In the genomic region with DNA sequence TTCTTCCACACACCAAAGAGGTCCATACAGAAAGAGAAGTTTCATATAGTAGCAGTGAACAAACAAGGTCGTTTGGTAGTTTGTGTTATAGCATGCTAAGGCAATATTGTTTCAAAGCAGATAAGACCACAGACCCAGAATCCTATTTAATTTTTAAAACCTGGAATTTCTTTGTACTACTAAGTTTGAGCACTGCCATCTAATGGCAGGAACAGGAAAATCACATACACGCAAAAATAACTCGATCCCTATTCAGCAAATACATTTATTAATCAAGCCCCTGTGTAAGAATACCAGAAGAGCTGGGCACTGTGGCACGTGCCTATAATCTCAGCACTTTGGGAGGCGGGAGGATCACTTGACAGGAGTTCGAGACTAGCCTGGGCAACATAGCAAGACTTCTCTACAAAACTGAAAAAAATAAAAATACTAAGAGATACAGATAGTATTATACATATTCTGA, we compare ENCODE assay signal across 8 cellular contexts. TPM values are rescaled to one million over a fixed set of nuclear protein-coding genes. Genes with fewer than 3 reads are reported as not detected.
A peak's percentile ranks its signal among the peaks of the same experiment; 100 is the strongest.
DNase-seq lines count a peak whose midpoint lies in the region; ATAC-seq and TF ChIP-seq lines count a peak whose summit lies in the region.

No MANE protein-coding gene starts in this region.

- H3K4me3 ChIP-seq in ascending aorta (no peak overlapping the region), left lung (no peak overlapping the region)

- no peak for ATAC-seq in left lung
- no peak for ATAC-seq in omental fat pad (ENCODE audit: low FRiP score)
- ATAC-seq in HG03460 (IDR thresholded peaks at IDR 0.05; ENCODE audit: unreplicated experiment): no peak
- ATAC-seq in GM19395 (IDR thresholded peaks at IDR 0.05; ENCODE audit: unreplicated experiment): no peak

- intact Hi-C loops in ascending aorta (cut with DNase I): loop anchor here (10.0 kb wide), 1 partner anchor 251 kb away; no protein-coding TSS in a partner anchor
- intact Hi-C loops in left lung (cut with DNase I): no loop called here

- H3K27me3 ChIP-seq in ascending aorta (no peaks in the 10 kb centered on the region), left lung (peaks cover 0 to 8% of the 10 kb centered on the region in 2 donors)

- H3K27ac ChIP-seq in ascending aorta: no peak overlapping the region
- H3K27ac ChIP-seq in left lung: no peak overlapping the region

- H3K9me3 ChIP-seq in ascending aorta (no peaks in the 10 kb centered on the region), left lung (no peaks in the 10 kb centered on the region)

- peaks cover 0 to 16% of the 10 kb centered on the region in 2 donors for H3K4me1 ChIP-seq in ascending aorta
- H3K4me1 ChIP-seq in left lung: peaks cover 4 to 25% of the 10 kb centered on the region in 2 donors

- TF ChIP-seq CTCF in ascending aorta (IDR thresholded peaks at IDR 0.05) (peak in 2 of 3 experiments; percentile 52 to 56), left lung (IDR thresholded peaks at IDR 0.05) (peak; percentile 52 to 53), omental fat pad (IDR thresholded peaks at IDR 0.05) (no peak)

- H3K36me3 ChIP-seq in ascending aorta: no peaks in the 10 kb centered on the region
- H3K36me3 ChIP-seq in left lung: no peaks in the 10 kb centered on the region

- DNase-seq in NCI-H2196 (lab: John Stamatoyannopoulos, UW; ENCODE audit: unreplicated experiment) (peak; percentile 38), NCI-H2196 treated with DMSO at 0.1 percent for 48 hours (lab: John Stamatoyannopoulos, UW; ENCODE audit: unreplicated experiment) (no peak), NAMALWA (ENCODE audit: low spot score) (peak; percentile 68), ascending aorta (ENCODE audit: low spot score in 2 of 2) (no peak), left lung (no peak), omental fat pad (ENCODE audit: low spot score) (no peak)

RNA-seq across cellular contexts. Expression of a gene that starts 2.9 kb away (rescaled TPM):
- total RNA-seq in ascending aorta (10.1 TPM), left lung (10 to 100 TPM; 24.8 to 25.9 TPM), omental fat pad (10 to 100 TPM; 21.1 to 38.9 (median 24.2) TPM)

RNA-seq across cellular contexts. Expression of a gene that starts 29.9 kb away (rescaled TPM):
- total RNA-seq in ascending aorta (not detected), left lung (not detected), omental fat pad (not detected)

Comparison
In these comparisons a context has a peak if more than half of its experiments do, and no peak if none do; other contexts are left out.
1. DNase-seq: peak in NCI-H2196 (single experiment) and NAMALWA (single experiment); none in NCI-H2196 treated with DMSO at 0.1 percent for 48 hours (single experiment), ascending aorta (0 of 2), left lung (0 of 2) and omental fat pad (single experiment).
2. CTCF ChIP-seq: peak in ascending aorta (2 of 3) and left lung (2 of 2); none in omental fat pad (0 of 3).